In genomic region chr16:67173323-67173722, GRCh38 we compare ENCODE assay signal across 9 cellular contexts. TPM values are rescaled to one million over a fixed set of nuclear protein-coding genes. Genes with fewer than 3 reads are reported as not detected.
A peak's percentile ranks its signal among the peaks of the same experiment; 100 is the strongest.
DNase-seq lines count a peak whose midpoint lies in the region; ATAC-seq and TF ChIP-seq lines count a peak whose summit lies in the region.
"Had no signal": no experiment of that assay in that cellular context is flagged by ENCODE, and none has a peak within 500 bp of the region (broad histone marks: within the 10 kb centered on the region; RNA-seq: fewer than 3 reads in every experiment).

No MANE protein-coding gene starts in this region.

- H3K9me3 Mint-ChIP-seq in activated naive CD4-positive, alpha-beta T cell treated with anti-CD3 and anti-CD28 coated beads, Interleukin-2, amount 10 ng/mL, durations not matched to agents 7 days and 5 days: no peaks in the 10 kb centered on the region

- H4K8ac ChIP-seq in mesendoderm (ENCODE audit: low read depth, low read length): no peak overlapping the region

- no peak overlapping the region for H2BK15ac ChIP-seq in mesendoderm (replicated peaks; ENCODE audit: low read depth)

- no peak overlapping the region for H3K4me2 ChIP-seq in mesendoderm (ENCODE audit: low read length)

- H3K9me3 ChIP-seq in body of pancreas (no peaks in the 10 kb centered on the region), upper lobe of left lung (no peaks in the 10 kb centered on the region)

- H3K4me3 Mint-ChIP-seq in activated naive CD4-positive, alpha-beta T cell treated with anti-CD3 and anti-CD28 coated beads, Interleukin-2, amount 10 ng/mL, durations not matched to agents 7 days and 5 days: peak overlapping the region; percentile 74

- CTCF ChIA-PET in activated naive CD4-positive, alpha-beta T cell treated with anti-CD3 and anti-CD28 coated beads, Interleukin-2, amount 10 ng/mL, durations not matched to agents 7 days and 5 days (lab: Charles Lee): interaction anchor here (0.6 to 3.3 kb wide), 6 partner anchors 10 to 215 kb away, joined by 3 to 18 read pairs (median 6); partner anchors contain the start of gene EXOC3L1

- H3K18ac ChIP-seq in mesendoderm (ENCODE audit: low read length): no peak overlapping the region

- no peaks in the 10 kb centered on the region for H3K36me3 ChIP-seq in body of pancreas (replicated peaks in 1 of 2; ENCODE audit: insufficient read depth in 1 of 2, low read depth in 2 of 2)
- H3K36me3 ChIP-seq in mesendoderm (ENCODE audit: control insufficient read depth, insufficient read depth, low read length): no peaks in the 10 kb centered on the region
- H3K36me3 ChIP-seq in upper lobe of left lung: peaks cover 0 to 6% (median 1%) of the 10 kb centered on the region in 4 donors

- TF ChIP-seq CTCF in body of pancreas (IDR thresholded peaks at IDR 0.05): no peak
- TF ChIP-seq CTCF in upper lobe of left lung (IDR thresholded peaks at IDR 0.05): no peak
- TF ChIP-seq CTCF in GM13977 (IDR thresholded peaks at IDR 0.05; ENCODE audit: extremely low read depth, insufficient read depth, missing control alignments): no peak

- H3K4me1 ChIP-seq in body of pancreas: peaks cover 55% of the 10 kb centered on the region
- H3K4me1 ChIP-seq in mesendoderm (ENCODE audit: control insufficient read depth, low read depth, low read length): peaks cover 8% of the 10 kb centered on the region
- H3K4me1 ChIP-seq in upper lobe of left lung: peaks cover 51 to 75% (median 68%) of the 10 kb centered on the region in 4 donors

- peak overlapping the region; percentile 0 for H3K9ac ChIP-seq in mesendoderm (ENCODE audit: low read length)

- H3K4me3 ChIP-seq in body of pancreas: no peak overlapping the region
- no peak overlapping the region for H3K4me3 ChIP-seq in mesendoderm (ENCODE audit: low read length)
- peak overlapping the region in 3 of 4 donors; percentile 42 to 53 (median 52) for H3K4me3 ChIP-seq in upper lobe of left lung

- H3K79me2 ChIP-seq in mesendoderm (ENCODE audit: control insufficient read depth, insufficient read depth, low read length): no peaks in the 10 kb centered on the region

- intact Hi-C loops in body of pancreas (cut with DNase I): no loop called here

- H3K56ac ChIP-seq in mesendoderm (ENCODE audit: low read length): peak overlapping the region; percentile 82

- H3K23ac ChIP-seq in mesendoderm (ENCODE audit: low read length): no peak overlapping the region

- no peak for DNase-seq in activated naive CD4-positive, alpha-beta T cell treated with anti-CD3 and anti-CD28 coated beads, Interleukin-2, amount 10 ng/mL, durations not matched to agents 7 days and 5 days
- no peak for DNase-seq in activated naive CD4-positive, alpha-beta T cell treated with anti-CD3 and anti-CD28 coated beads, Interleukin-2, amount 50 U/mL, for 16 hours
- DNase-seq in body of pancreas (no peak), mesendoderm (no peak), upper lobe of left lung (no peak), mucosa of gallbladder (ENCODE audit: low spot score) (no peak), GM13977 (ENCODE audit: low spot score) (no peak)
- DNase-seq: DMS153 had no signal

- in situ Hi-C loops in GM13977 (cut with MboI; ENCODE audit: low pct_unique_long_range_greater_than_20kb, low sequenced_read_pairs, unreplicated experiment): no loop called here

- H3K27me3 ChIP-seq in body of pancreas: no peaks in the 10 kb centered on the region
- H3K27me3 ChIP-seq in mesendoderm (ENCODE audit: insufficient read depth, low read length, poor library complexity): peaks cover 20% of the 10 kb centered on the region
- peaks cover 0 to 7% (median 0%) of the 10 kb centered on the region in 4 donors for H3K27me3 ChIP-seq in upper lobe of left lung

- no peak for TF ChIP-seq EP300 in upper lobe of left lung (IDR thresholded peaks at IDR 0.05)

- no peak overlapping the region for H2BK5ac ChIP-seq in mesendoderm (ENCODE audit: low read length)

- peaks cover 100% of the 10 kb centered on the region for H3K27me3 Mint-ChIP-seq in activated naive CD4-positive, alpha-beta T cell treated with anti-CD3 and anti-CD28 coated beads, Interleukin-2, amount 10 ng/mL, durations not matched to agents 7 days and 5 days

- peaks cover 66% of the 10 kb centered on the region for H3K4me1 Mint-ChIP-seq in activated naive CD4-positive, alpha-beta T cell treated with anti-CD3 and anti-CD28 coated beads, Interleukin-2, amount 10 ng/mL, durations not matched to agents 7 days and 5 days

- H3K36me3 Mint-ChIP-seq in activated naive CD4-positive, alpha-beta T cell treated with anti-CD3 and anti-CD28 coated beads, Interleukin-2, amount 10 ng/mL, durations not matched to agents 7 days and 5 days: peaks cover 31% of the 10 kb centered on the region

- H4K5ac ChIP-seq in mesendoderm (ENCODE audit: low read length): no peak overlapping the region

- ATAC-seq in body of pancreas: no peak
- ATAC-seq in upper lobe of left lung (ENCODE audit: low FRiP score in 2 of 2): no peak
- ATAC-seq in HG02763 (IDR thresholded peaks at IDR 0.05; ENCODE audit: unreplicated experiment): no peak

- no peak for TF ChIP-seq POLR2A in body of pancreas (IDR thresholded peaks at IDR 0.05)
- no peak for TF ChIP-seq POLR2A in upper lobe of left lung (IDR thresholded peaks at IDR 0.05)

- H2AK5ac ChIP-seq in mesendoderm (ENCODE audit: low read length): no peak overlapping the region

- no peak overlapping the region for H3K27ac Mint-ChIP-seq in activated naive CD4-positive, alpha-beta T cell treated with anti-CD3 and anti-CD28 coated beads, Interleukin-2, amount 10 ng/mL, durations not matched to agents 7 days and 5 days

- H3K79me1 ChIP-seq in mesendoderm (ENCODE audit: low read length): no peaks in the 10 kb centered on the region

- no peak overlapping the region for H2BK120ac ChIP-seq in mesendoderm (ENCODE audit: low read depth, low read length)

- H3K27ac ChIP-seq in body of pancreas (peak overlapping the region; percentile 76 to 94 (median 87)), mesendoderm (ENCODE audit: low read depth, low read length) (no peak overlapping the region), upper lobe of left lung (peak overlapping the region; percentile 82 to 88 (median 88))

- no peak overlapping the region for H3K4ac ChIP-seq in mesendoderm (ENCODE audit: low read depth, low read length)

- WGBS in body of pancreas, 2 donors: 78 to 82% methylated on average over 1 of the region's 1 CpG
- WGBS in mesendoderm (ENCODE audit: extremely low coverage, insufficient coverage, low lambda C conversion rate): no CpG with 5 or more reads among the region's 1 CpG
- 89 to 90% methylated on average over 1 of the region's 1 CpG for WGBS in upper lobe of left lung, 2 donors

RNA-seq across cellular contexts. Expression of gene NOL3, which starts 3.0 kb away (rescaled TPM):
- total RNA-seq in body of pancreas: 10 to 100 TPM; 51.1 to 78.8 TPM
- 1.3 TPM for polyA plus RNA-seq in mesendoderm (2013, experiment 1 of 2)
- polyA plus RNA-seq in mesendoderm (2013, experiment 2 of 2): 1.1 TPM
- total RNA-seq in upper lobe of left lung: 100 to 1,000 TPM in 1 of 6 donors, 10 to 100 TPM in 5; 36.5 to 135 (median 58.0) TPM
- total RNA-seq in mucosa of gallbladder: 79.0 TPM

RNA-seq across cellular contexts. Expression of gene HSF4, which starts 8.8 kb away (rescaled TPM):
- total RNA-seq in body of pancreas (100 to 1,000 TPM in 1 of 2 donors, 10 to 100 TPM in 1; 76.8 to 352 TPM), upper lobe of left lung (100 to 1,000 TPM in 2 of 6 donors, 10 to 100 TPM in 4; 33.4 to 784 (median 70.1) TPM), mucosa of gallbladder (51.3 TPM)
- polyA plus RNA-seq in mesendoderm (2013, experiment 1 of 2): not detected
- not detected for polyA plus RNA-seq in mesendoderm (2013, experiment 2 of 2)

RNA-seq across cellular contexts. Expression of gene MATCAP1, which starts 10.4 kb away (rescaled TPM):
- 10 to 100 TPM; 11.9 to 31.6 TPM for total RNA-seq in body of pancreas
- polyA plus RNA-seq in mesendoderm (2013, experiment 1 of 2): 9.7 TPM
- 8.2 TPM for polyA plus RNA-seq in mesendoderm (2013, experiment 2 of 2)
- 100 to 1,000 TPM in 1 of 6 donors, 10 to 100 TPM in 4, 1 to 10 TPM in 1; 9.1 to 147 (median 31.1) TPM for total RNA-seq in upper lobe of left lung
- total RNA-seq in mucosa of gallbladder: 68.4 TPM

RNA-seq across cellular contexts. Expression of gene FBXL8, which starts 13.6 kb away (rescaled TPM):
- 100 to 1,000 TPM in 1 of 2 donors, 10 to 100 TPM in 1; 73.9 to 104 TPM for total RNA-seq in body of pancreas
- polyA plus RNA-seq in mesendoderm (2013, experiment 1 of 2): 0.08 TPM
- 0.06 TPM for polyA plus RNA-seq in mesendoderm (2013, experiment 2 of 2)
- 100 to 1,000 TPM in 1 of 6 donors, 10 to 100 TPM in 5; 24.0 to 114 (median 28.5) TPM for total RNA-seq in upper lobe of left lung
- total RNA-seq in mucosa of gallbladder: 24.6 TPM

RNA-seq across cellular contexts. Expression of gene TRADD, which starts 13.6 kb away (rescaled TPM):
- total RNA-seq in body of pancreas: 10 to 100 TPM; 25.7 to 25.9 TPM
- polyA plus RNA-seq in mesendoderm (2013, experiment 1 of 2): 0.15 TPM
- 0.08 TPM for polyA plus RNA-seq in mesendoderm (2013, experiment 2 of 2)
- total RNA-seq in upper lobe of left lung: 10 to 100 TPM; 29.9 to 49.2 (median 35.6) TPM
- total RNA-seq in mucosa of gallbladder: 38.2 TPM

Comparison
In these comparisons a context has a peak if more than half of its experiments do, and no peak if none do; other contexts are left out.
1. H3K4me3 ChIP-seq: peak in upper lobe of left lung (3 of 4); none in body of pancreas (0 of 2) and mesendoderm (single experiment).